ENCODE assay signal across 1 cellular context in the genomic region with DNA sequence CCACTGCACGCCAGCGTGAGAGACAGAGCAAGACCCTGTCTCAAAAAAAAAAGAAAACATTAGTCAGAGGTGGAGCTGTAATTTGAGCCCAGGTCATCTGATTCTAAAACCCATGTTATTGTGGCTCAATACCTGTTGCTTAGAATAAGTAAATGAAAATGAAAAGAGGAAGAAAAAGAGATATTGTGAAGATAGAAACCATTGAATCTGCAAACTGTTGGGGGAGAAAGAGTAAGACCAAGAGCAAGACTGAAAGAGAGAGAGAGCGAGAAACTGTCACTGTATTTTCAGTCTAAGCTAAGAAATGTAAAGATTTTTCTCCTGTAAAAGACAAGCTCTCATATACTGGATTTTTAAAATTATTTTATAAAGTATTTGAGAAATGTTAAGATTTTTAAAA.
TF ChIP-seq lines count a peak whose summit lies in the region.

No MANE protein-coding gene starts in this region.

TF ChIP-seq in H1, 55 proteins besides CTCF, POLR2A, EP300 and RAD21:
- TF ChIP-seq, protein P1, sequence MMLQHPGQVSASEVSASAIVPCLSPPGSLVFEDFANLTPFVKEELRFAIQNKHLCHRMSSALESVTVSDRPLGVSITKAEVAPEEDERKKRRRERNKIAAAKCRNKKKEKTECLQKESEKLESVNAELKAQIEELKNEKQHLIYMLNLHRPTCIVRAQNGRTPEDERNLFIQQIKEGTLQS (IDR thresholded peaks at IDR 0.05; ENCODE audit: insufficient read depth, low read depth, low read length): no peak
- TF ChIP-seq BRCA1 (IDR thresholded peaks at IDR 0.05; ENCODE audit: low read depth, low read length) (no peak), SUZ12 (IDR thresholded peaks at IDR 0.05; ENCODE audit: low read length) (no peak), KDM1A (IDR thresholded peaks at IDR 0.05; ENCODE audit: borderline replicate concordance, low read length) (no peak), POLR2AphosphoS5 (IDR thresholded peaks at IDR 0.05; ENCODE audit: low read depth, low read length) (no peak), EGR1 (IDR thresholded peaks at IDR 0.05; ENCODE audit: borderline replicate concordance, low read depth, low read length) (no peak)
